ENCODE assay signal across 1 cellular context in the genomic region with DNA sequence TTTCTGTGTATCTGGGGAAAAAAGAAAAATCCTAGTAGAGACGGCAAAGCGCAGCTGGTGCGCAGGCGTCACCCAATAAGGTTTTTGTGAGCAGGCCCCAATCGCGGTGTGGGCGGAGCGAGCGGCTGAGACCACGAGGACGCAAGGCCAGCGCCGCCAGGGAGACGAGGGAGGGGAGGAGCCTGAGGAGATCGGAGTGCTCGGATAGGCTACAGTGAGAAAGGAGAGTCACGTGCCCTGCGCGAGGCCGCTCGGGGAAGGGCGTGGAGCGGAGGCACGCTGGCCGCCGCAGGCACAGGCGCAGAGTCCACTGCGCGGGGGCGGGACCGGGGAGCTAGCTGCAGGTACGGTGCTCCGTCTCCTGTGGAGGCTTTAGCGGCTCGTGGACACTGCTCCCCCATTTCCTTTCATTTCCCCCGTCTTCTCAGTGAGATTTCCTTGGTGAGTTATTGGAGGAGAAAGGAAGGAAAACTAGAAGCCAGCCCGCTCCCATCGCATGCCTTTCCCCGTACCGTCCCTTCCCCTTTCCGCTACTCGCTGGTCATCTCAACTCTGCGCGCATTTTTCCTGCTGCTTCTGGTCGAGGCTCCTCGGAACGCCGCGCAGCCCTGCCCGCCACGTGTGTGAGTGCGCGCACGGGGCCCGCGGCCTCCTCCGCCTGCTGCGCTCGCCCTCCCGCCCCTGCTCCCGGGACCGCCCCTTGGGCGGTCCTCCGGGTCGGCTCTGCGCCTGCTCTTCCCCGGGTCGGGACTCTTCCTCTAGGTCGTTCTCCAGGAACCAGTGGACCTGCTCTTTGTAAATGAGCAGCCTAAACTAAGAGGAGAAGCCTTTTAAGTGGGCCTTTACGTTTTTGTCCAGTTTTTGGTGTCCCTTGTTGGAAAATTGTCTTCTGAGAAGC.
TF ChIP-seq lines count a peak whose summit lies in the region.

A gene with protein sequence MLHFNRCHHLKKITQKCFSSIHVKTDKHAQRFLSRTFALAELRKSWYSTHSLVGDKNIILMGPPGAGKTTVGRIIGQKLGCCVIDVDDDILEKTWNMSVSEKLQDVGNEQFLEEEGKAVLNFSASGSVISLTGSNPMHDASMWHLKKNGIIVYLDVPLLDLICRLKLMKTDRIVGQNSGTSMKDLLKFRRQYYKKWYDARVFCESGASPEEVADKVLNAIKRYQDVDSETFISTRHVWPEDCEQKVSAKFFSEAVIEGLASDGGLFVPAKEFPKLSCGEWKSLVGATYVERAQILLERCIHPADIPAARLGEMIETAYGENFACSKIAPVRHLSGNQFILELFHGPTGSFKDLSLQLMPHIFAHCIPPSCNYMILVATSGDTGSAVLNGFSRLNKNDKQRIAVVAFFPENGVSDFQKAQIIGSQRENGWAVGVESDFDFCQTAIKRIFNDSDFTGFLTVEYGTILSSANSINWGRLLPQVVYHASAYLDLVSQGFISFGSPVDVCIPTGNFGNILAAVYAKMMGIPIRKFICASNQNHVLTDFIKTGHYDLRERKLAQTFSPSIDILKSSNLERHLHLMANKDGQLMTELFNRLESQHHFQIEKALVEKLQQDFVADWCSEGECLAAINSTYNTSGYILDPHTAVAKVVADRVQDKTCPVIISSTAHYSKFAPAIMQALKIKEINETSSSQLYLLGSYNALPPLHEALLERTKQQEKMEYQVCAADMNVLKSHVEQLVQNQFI (plus strand): TSS at position 264 of the 898 bp plus-strand sequence. CDS start 6,612 bp downstream, outside the sequence.

TF ChIP-seq in K562, 482 proteins besides CTCF, POLR2A, EP300 and RAD21 (continued from another document and continues in another):
- TF ChIP-seq TCF3 (CRISPR knock-in tag; IDR thresholded peaks at IDR 0.05) (0 out of 2 replicates have a peak, but pooled peaks have one; percentile 14), STAT5B (CRISPR knock-in tag; IDR thresholded peaks at IDR 0.05) (no peak), ELF2 (CRISPR knock-in tag; IDR thresholded peaks at IDR 0.05) (no peak), ZBTB34 (CRISPR knock-in tag; IDR thresholded peaks at IDR 0.05) (no peak), NBN (IDR thresholded peaks at IDR 0.05; ENCODE audit: low read depth) (0 out of 2 replicates have a peak, but pooled peaks have one; percentile 50), ZNF12 (CRISPR knock-in tag; IDR thresholded peaks at IDR 0.05) (peak; percentile 87), HCFC1 (IDR thresholded peaks at IDR 0.05; ENCODE audit: low read depth, low read length) (peak; percentile 17; the same call in 1 of the 2 replicates), WHSC1 (IDR thresholded peaks at IDR 0.05; ENCODE audit: low read length) (no peak), SMARCA4 (IDR thresholded peaks at IDR 0.05) (0 out of 2 replicates have a peak, but pooled peaks have one; percentile 11), GTF2E2 (tag; IDR thresholded peaks at IDR 0.05) (peak; percentile 96), CAMTA2 (CRISPR knock-in tag; conservative IDR thresholded peaks at IDR 0.05) (no peak; the same call in 1 of the 2 replicates), CHD4 (IDR thresholded peaks at IDR 0.05; ENCODE audit: insufficient read depth, insufficient replicate concordance, low read depth, low read length, poor library complexity, severe bottlenecking) (no peak), HOXB6 (CRISPR knock-in tag; IDR thresholded peaks at IDR 0.05; ENCODE audit: borderline replicate concordance) (no peak), POLR2B (IDR thresholded peaks at IDR 0.05; ENCODE audit: low read depth, partially characterized antibody) (peak; percentile 71), SIN3A (IDR thresholded peaks at IDR 0.05; ENCODE audit: borderline replicate concordance in 2 of 2, control insufficient read depth in 1 of 2, low read depth in 2 of 2, low read length in 2 of 2) (peak in 1 of 2 experiments; percentile 71; a peak in 1 of 4 replicates), GATAD2B (IDR thresholded peaks at IDR 0.05; ENCODE audit: borderline replicate concordance) (no peak), KLF13 (tag; IDR thresholded peaks at IDR 0.05; ENCODE audit: borderline replicate concordance, low read depth) (peak; percentile 59), HNRNPLL (IDR thresholded peaks at IDR 0.05; ENCODE audit: low read depth, low read length, poor library complexity, severe bottlenecking) (peak; percentile 70), HDAC8 (tag; IDR thresholded peaks at IDR 0.05) (peak; percentile 64; the same call in 1 of the 2 replicates), SPI1 (IDR thresholded peaks at IDR 0.05; ENCODE audit: borderline replicate concordance, low read depth, low read length) (no peak), RAD51 (IDR thresholded peaks at IDR 0.05; ENCODE audit: borderline replicate concordance, low read depth) (peak; percentile 97), ILF3 (IDR thresholded peaks at IDR 0.05; ENCODE audit: borderline replicate concordance) (no peak), ZNF354B (CRISPR knock-in tag; IDR thresholded peaks at IDR 0.05) (no peak), ZBTB33 (CRISPR knock-in tag; IDR thresholded peaks at IDR 0.05) (peak; percentile 97), FOXJ2 (tag; IDR thresholded peaks at IDR 0.05) (peak; percentile 90), SRSF9 (IDR thresholded peaks at IDR 0.05; ENCODE audit: borderline replicate concordance, low read depth, low read length) (no peak), RBM15 (IDR thresholded peaks at IDR 0.05; ENCODE audit: insufficient read depth, low read length) (no peak), FOXK2 (conservative IDR thresholded peaks at IDR 0.05 in 1 of 2, IDR thresholded peaks at IDR 0.05 in 1 of 2; ENCODE audit: low read depth in 2 of 2) (peak in 1 of 2 experiments; percentile 70; a peak in 1 of 4 replicates), HEY1 (CRISPR knock-in tag; IDR thresholded peaks at IDR 0.05; ENCODE audit: borderline replicate concordance) (no peak), ZNF347 (CRISPR knock-in tag; IDR thresholded peaks at IDR 0.05; ENCODE audit: low read depth) (no peak), ZNF124 (CRISPR knock-in tag; IDR thresholded peaks at IDR 0.05) (peak; percentile 96), MBD2 (IDR thresholded peaks at IDR 0.05; ENCODE audit: borderline replicate concordance, low read depth) (peak; percentile 31; the same call in 1 of the 2 replicates), SNRNP70 (optimal IDR thresholded peaks at IDR 0.05; ENCODE audit: low read depth, low read length) (no peak), HMG20A (CRISPR knock-in tag; conservative IDR thresholded peaks at IDR 0.05) (no peak)
- TF ChIP-seq, protein P1, sequence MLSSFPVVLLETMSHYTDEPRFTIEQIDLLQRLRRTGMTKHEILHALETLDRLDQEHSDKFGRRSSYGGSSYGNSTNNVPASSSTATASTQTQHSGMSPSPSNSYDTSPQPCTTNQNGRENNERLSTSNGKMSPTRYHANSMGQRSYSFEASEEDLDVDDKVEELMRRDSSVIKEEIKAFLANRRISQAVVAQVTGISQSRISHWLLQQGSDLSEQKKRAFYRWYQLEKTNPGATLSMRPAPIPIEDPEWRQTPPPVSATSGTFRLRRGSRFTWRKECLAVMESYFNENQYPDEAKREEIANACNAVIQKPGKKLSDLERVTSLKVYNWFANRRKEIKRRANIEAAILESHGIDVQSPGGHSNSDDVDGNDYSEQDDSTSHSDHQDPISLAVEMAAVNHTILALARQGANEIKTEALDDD (IDR thresholded peaks at IDR 0.05), result no peak
- TF ChIP-seq, protein P2, sequence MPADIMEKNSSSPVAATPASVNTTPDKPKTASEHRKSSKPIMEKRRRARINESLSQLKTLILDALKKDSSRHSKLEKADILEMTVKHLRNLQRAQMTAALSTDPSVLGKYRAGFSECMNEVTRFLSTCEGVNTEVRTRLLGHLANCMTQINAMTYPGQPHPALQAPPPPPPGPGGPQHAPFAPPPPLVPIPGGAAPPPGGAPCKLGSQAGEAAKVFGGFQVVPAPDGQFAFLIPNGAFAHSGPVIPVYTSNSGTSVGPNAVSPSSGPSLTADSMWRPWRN (IDR thresholded peaks at IDR 0.05; ENCODE audit: low read depth), result peak; percentile 89
- TF ChIP-seq, protein P3, sequence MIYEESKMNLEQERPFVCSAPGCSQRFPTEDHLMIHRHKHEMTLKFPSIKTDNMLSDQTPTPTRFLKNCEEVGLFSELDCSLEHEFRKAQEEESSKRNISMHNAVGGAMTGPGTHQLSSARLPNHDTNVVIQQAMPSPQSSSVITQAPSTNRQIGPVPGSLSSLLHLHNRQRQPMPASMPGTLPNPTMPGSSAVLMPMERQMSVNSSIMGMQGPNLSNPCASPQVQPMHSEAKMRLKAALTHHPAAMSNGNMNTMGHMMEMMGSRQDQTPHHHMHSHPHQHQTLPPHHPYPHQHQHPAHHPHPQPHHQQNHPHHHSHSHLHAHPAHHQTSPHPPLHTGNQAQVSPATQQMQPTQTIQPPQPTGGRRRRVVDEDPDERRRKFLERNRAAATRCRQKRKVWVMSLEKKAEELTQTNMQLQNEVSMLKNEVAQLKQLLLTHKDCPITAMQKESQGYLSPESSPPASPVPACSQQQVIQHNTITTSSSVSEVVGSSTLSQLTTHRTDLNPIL (CRISPR knock-in tag; IDR thresholded peaks at IDR 0.05), result no peak
- TF ChIP-seq, protein P4, sequence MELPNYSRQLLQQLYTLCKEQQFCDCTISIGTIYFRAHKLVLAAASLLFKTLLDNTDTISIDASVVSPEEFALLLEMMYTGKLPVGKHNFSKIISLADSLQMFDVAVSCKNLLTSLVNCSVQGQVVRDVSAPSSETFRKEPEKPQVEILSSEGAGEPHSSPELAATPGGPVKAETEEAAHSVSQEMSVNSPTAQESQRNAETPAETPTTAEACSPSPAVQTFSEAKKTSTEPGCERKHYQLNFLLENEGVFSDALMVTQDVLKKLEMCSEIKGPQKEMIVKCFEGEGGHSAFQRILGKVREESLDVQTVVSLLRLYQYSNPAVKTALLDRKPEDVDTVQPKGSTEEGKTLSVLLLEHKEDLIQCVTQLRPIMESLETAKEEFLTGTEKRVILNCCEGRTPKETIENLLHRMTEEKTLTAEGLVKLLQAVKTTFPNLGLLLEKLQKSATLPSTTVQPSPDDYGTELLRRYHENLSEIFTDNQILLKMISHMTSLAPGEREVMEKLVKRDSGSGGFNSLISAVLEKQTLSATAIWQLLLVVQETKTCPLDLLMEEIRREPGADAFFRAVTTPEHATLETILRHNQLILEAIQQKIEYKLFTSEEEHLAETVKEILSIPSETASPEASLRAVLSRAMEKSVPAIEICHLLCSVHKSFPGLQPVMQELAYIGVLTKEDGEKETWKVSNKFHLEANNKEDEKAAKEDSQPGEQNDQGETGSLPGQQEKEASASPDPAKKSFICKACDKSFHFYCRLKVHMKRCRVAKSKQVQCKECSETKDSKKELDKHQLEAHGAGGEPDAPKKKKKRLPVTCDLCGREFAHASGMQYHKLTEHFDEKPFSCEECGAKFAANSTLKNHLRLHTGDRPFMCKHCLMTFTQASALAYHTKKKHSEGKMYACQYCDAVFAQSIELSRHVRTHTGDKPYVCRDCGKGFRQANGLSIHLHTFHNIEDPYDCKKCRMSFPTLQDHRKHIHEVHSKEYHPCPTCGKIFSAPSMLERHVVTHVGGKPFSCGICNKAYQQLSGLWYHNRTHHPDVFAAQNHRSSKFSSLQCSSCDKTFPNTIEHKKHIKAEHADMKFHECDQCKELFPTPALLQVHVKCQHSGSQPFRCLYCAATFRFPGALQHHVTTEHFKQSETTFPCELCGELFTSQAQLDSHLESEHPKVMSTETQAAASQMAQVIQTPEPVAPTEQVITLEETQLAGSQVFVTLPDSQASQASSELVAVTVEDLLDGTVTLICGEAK (IDR thresholded peaks at IDR 0.05), result peak; percentile 14; the same call in 1 of the 2 replicates
- TF ChIP-seq, protein P4 (CRISPR knock-in tag; IDR thresholded peaks at IDR 0.05), result peak; percentile 70; the same call in 1 of the 2 replicates
